Comparison of ENCODE assay signal across 1 cellular context in the genomic region with DNA sequence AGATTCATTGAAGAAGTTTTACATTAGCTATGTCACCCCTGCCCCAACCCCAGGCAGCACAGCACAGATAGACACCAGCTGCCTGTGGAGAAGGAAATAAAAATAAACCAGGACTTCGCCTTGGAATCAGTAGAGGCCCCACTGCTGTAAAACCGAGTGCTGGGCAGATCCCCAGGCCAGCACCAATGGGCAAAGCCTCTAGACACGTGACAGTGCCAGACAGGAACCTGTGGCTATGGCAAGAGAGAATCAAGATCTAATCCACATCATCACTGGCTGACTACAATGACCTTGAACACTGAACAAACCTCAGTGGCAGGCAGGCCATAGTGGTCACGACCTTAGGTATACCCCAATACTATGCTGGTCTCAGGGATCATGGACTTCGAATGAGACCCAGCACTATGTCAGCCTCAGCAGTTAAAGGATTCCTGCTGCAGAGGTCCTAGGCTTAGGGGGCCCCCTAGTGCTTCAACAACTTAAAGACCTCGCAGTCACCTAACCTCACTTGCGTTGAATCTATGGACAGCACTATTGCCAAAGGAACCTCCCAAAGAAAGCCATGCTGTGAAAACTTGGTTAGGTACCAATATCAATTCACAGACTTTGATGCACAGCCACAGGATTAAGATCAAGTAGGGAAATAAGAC.
TF ChIP-seq lines count a peak whose summit lies in the region.

No MANE protein-coding gene starts in this region.

TF ChIP-seq in GM23338, 12 proteins besides CTCF, POLR2A, EP300 and RAD21 (continued from another document):
- TF ChIP-seq, protein P1, sequence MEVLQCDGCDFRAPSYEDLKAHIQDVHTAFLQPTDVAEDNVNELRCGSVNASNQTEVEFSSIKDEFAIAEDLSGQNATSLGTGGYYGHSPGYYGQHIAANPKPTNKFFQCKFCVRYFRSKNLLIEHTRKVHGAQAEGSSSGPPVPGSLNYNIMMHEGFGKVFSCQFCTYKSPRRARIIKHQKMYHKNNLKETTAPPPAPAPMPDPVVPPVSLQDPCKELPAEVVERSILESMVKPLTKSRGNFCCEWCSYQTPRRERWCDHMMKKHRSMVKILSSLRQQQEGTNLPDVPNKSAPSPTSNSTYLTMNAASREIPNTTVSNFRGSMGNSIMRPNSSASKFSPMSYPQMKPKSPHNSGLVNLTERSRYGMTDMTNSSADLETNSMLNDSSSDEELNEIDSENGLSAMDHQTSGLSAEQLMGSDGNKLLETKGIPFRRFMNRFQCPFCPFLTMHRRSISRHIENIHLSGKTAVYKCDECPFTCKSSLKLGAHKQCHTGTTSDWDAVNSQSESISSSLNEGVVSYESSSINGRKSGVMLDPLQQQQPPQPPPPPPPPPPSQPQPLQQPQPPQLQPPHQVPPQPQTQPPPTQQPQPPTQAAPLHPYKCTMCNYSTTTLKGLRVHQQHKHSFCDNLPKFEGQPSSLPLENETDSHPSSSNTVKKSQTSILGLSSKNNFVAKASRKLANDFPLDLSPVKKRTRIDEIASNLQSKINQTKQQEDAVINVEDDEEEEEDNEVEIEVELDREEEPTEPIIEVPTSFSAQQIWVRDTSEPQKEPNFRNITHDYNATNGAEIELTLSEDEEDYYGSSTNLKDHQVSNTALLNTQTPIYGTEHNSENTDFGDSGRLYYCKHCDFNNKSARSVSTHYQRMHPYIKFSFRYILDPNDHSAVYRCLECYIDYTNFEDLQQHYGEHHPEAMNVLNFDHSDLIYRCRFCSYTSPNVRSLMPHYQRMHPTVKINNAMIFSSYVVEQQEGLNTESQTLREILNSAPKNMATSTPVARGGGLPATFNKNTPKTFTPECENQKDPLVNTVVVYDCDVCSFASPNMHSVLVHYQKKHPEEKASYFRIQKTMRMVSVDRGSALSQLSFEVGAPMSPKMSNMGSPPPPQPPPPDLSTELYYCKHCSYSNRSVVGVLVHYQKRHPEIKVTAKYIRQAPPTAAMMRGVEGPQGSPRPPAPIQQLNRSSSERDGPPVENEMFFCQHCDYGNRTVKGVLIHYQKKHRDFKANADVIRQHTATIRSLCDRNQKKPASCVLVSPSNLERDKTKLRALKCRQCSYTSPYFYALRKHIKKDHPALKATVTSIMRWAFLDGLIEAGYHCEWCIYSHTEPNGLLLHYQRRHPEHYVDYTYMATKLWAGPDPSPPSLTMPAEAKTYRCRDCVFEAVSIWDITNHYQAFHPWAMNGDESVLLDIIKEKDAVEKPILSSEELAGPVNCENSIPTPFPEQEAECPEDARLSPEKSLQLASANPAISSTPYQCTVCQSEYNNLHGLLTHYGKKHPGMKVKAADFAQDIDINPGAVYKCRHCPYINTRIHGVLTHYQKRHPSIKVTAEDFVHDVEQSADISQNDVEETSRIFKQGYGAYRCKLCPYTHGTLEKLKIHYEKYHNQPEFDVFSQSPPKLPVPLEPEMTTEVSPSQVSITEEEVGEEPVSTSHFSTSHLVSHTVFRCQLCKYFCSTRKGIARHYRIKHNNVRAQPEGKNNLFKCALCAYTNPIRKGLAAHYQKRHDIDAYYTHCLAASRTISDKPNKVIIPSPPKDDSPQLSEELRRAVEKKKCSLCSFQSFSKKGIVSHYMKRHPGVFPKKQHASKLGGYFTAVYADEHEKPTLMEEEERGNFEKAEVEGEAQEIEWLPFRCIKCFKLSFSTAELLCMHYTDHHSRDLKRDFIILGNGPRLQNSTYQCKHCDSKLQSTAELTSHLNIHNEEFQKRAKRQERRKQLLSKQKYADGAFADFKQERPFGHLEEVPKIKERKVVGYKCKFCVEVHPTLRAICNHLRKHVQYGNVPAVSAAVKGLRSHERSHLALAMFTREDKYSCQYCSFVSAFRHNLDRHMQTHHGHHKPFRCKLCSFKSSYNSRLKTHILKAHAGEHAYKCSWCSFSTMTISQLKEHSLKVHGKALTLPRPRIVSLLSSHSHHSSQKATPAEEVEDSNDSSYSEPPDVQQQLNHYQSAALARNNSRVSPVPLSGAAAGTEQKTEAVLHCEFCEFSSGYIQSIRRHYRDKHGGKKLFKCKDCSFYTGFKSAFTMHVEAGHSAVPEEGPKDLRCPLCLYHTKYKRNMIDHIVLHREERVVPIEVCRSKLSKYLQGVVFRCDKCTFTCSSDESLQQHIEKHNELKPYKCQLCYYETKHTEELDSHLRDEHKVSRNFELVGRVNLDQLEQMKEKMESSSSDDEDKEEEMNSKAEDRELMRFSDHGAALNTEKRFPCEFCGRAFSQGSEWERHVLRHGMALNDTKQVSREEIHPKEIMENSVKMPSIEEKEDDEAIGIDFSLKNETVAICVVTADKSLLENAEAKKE (CRISPR knock-in tag; IDR thresholded peaks at IDR 0.05), result no peak
